ENCODE assay signal across 1 cellular context in genomic region chrX:19342331-19342906, GRCh38.
TF ChIP-seq lines count a peak whose summit lies in the region.

No MANE protein-coding gene starts in this region.

TF ChIP-seq in HepG2, 621 proteins besides CTCF, POLR2A, EP300 and RAD21 (continued from another document):
- TF ChIP-seq GABPB1 (CRISPR knock-in tag; IDR thresholded peaks at IDR 0.05) (no peak), RBFOX2 (IDR thresholded peaks at IDR 0.05; ENCODE audit: low read depth, low read length) (no peak), ZNF3 (CRISPR knock-in tag; IDR thresholded peaks at IDR 0.05) (no peak), FOXJ3 (CRISPR knock-in tag; IDR thresholded peaks at IDR 0.05; ENCODE audit: borderline replicate concordance) (no peak), NRL (CRISPR knock-in tag; IDR thresholded peaks at IDR 0.05; ENCODE audit: borderline replicate concordance) (no peak), NFE2L2 (IDR thresholded peaks at IDR 0.05; ENCODE audit: low read length) (no peak), ZNF513 (CRISPR knock-in tag; conservative IDR thresholded peaks at IDR 0.05) (no peak)
